In genomic region chr1:7388488-7389185, GRCh38 we compare ENCODE assay signal across 10 cellular contexts.
DNase-seq lines count a peak whose midpoint lies in the region; ATAC-seq, FAIRE-seq and TF ChIP-seq lines count a peak whose summit lies in the region.
"Had no signal": no experiment of that assay in that cellular context is flagged by ENCODE, and none has a peak within 500 bp of the region (broad histone marks: within the 10 kb centered on the region; RNA-seq: fewer than 3 reads in every experiment).

No MANE protein-coding gene starts in this region.

- no peak for FAIRE-seq in A549 (lab: Jason Lieb, UNC)

- H3K4me2 ChIP-seq in A549, result no peak overlapping the region

- TF ChIP-seq POLR2A in A549 (IDR thresholded peaks at IDR 0.05; ENCODE audit: low read length), result no peak

- BruUV-seq in Panc1 (replicated peaks; lab: Mats Ljungman, UMichigan), result no TSS peak

- in situ Hi-C loops in Panc1 (cut with HindIII; ENCODE audit: low pct_unique_long_range_greater_than_20kb, low sequenced_read_pairs), result no loop called here
- in situ Hi-C loops in KBM-7 (cut with MboI; ENCODE audit: low pct_unique_long_range_greater_than_20kb, low sequenced_read_pairs), result no loop called here

- H3K9me3 ChIP-seq in A549 (no peaks in the 10 kb centered on the region), Panc1 (ENCODE audit: control insufficient read depth, insufficient read depth, low read depth, low read length) (no peaks in the 10 kb centered on the region)
- H3K9me3 ChIP-seq: Caco-2 had no signal

- peak in 1 of 2 experiments; percentile 28; a peak in 2 of 6 replicates for ATAC-seq in A549
- peak; percentile 29; the same call in 1 of the 2 replicates for ATAC-seq in Panc1
- no peak for ATAC-seq in HG02852 (IDR thresholded peaks at IDR 0.05; ENCODE audit: unreplicated experiment)
- ATAC-seq: left colon had no signal

- no peak overlapping the region for H3K4me3 ChIP-seq in A549
- H3K4me3 ChIP-seq in Panc1 (ENCODE audit: low read depth in 2 of 2, low read length in 2 of 2), result no peak overlapping the region
- H3K4me3 ChIP-seq in fibroblast of the aortic adventitia (ENCODE audit: low read depth, low read length), result no peak overlapping the region

- H3K4me1 ChIP-seq in A549, result peaks cover 12% of the 10 kb centered on the region; the same call in 1 of the 3 replicates
- no peaks in the 10 kb centered on the region for H3K4me1 ChIP-seq in Panc1 (ENCODE audit: control insufficient read depth, insufficient read depth, low read length)

- POLR2A ChIA-PET in A549 (lab: Yijun Ruan, JAX) (no interaction called here), Panc1 (lab: Charles Lee) (no interaction called here)

- no peaks in the 10 kb centered on the region for H3K27me3 ChIP-seq in Panc1 (ENCODE audit: control insufficient read depth, insufficient read depth, low read length)

- intact Hi-C loops in Panc1 (cut with micrococcal nuclease; ENCODE audit: unreplicated experiment), result no loop called here

- no peak for TF ChIP-seq EP300 in A549 (IDR thresholded peaks at IDR 0.05)

- H3K36me3 ChIP-seq in Panc1 (ENCODE audit: control insufficient read depth, insufficient read depth, low read length), result no peaks in the 10 kb centered on the region

- TF ChIP-seq RAD21 in A549 (conservative IDR thresholded peaks at IDR 0.05 in 1 of 2, IDR thresholded peaks at IDR 0.05 in 1 of 2), result no peak

- DNase-seq in A549 (ENCODE audit: low read depth in 1 of 2, low spot score in 1 of 2) (no peak), Panc1 (ENCODE audit: low read depth, low spot score) (no peak), fibroblast of the aortic adventitia (ENCODE audit: low read depth) (peak; percentile 9), occipital lobe (lab: John Stamatoyannopoulos, UW) (peak; percentile 73), KBM-7 (no peak), NCI-H524 treated with DMSO at 0.1 percent for 48 hours (lab: John Stamatoyannopoulos, UW) (no peak)
- no peak for DNase-seq in activated T-cell treated with anti-CD3 and anti-CD28 coated beads, Interleukin-2, amount 50 U/mL, for 48 hours
- DNase-seq: Caco-2, left colon had no signal

- H3K27ac ChIP-seq in A549 (peak overlapping the region; percentile 24 to 83; a peak in 4 of 6 replicates), Panc1 (ENCODE audit: low read length) (no peak overlapping the region)

- CTCF ChIA-PET in A549 (lab: Yijun Ruan, JAX) (interaction anchor here (1.0 kb wide), 1 partner anchor 345 kb away, joined by 4 read pairs; no protein-coding TSS in a partner anchor), Panc1 (lab: Charles Lee) (interaction anchor here (0.6 kb wide), 1 partner anchor 630 kb away, joined by 4 read pairs; no protein-coding TSS in a partner anchor)

- no peak for TF ChIP-seq CTCF in A549 (IDR thresholded peaks at IDR 0.05)
- TF ChIP-seq CTCF in Panc1 (IDR thresholded peaks at IDR 0.05), result no peak
- no peak for TF ChIP-seq CTCF in fibroblast of the aortic adventitia (IDR thresholded peaks at IDR 0.05; ENCODE audit: insufficient read depth, low read length)

- 85% methylated on average over 8 of the region's 19 CpGs for WGBS in A549 (ENCODE audit: missing lambda C conversion rate)

TF ChIP-seq in A549, 52 proteins besides CTCF, POLR2A, EP300 and RAD21:
- TF ChIP-seq ELK1 (IDR thresholded peaks at IDR 0.05; ENCODE audit: low read depth, low read length) (no peak), HEYL (CRISPR knock-in tag; IDR thresholded peaks at IDR 0.05) (no peak), RARB (CRISPR knock-in tag; IDR thresholded peaks at IDR 0.05) (no peak), BCL3 (IDR thresholded peaks at IDR 0.05) (no peak), MAZ (IDR thresholded peaks at IDR 0.05; ENCODE audit: borderline replicate concordance, low read depth, low read length) (no peak), ZFP36 (IDR thresholded peaks at IDR 0.05; ENCODE audit: borderline replicate concordance, partially characterized antibody) (no peak)

Comparison
In these comparisons a context has a peak if more than half of its experiments do, and no peak if none do; other contexts are left out.
1. DNase-seq: peak in fibroblast of the aortic adventitia (single experiment) and occipital lobe (single experiment); none in A549 (0 of 2), Panc1 (single experiment), KBM-7 (single experiment), NCI-H524 treated with DMSO at 0.1 percent for 48 hours (single experiment) and activated T-cell treated with anti-CD3 and anti-CD28 coated beads, Interleukin-2, amount 50 U/mL, for 48 hours (0 of 2).